ENCODE assay signal across 20 cellular contexts in genomic region chr6:169777896-169778295, GRCh38. TPM values are rescaled to one million over a fixed set of nuclear protein-coding genes. Genes with fewer than 3 reads are reported as not detected.
DNase-seq lines count a peak whose midpoint lies in the region; FAIRE-seq and TF ChIP-seq lines count a peak whose summit lies in the region.
"Had no signal": no experiment of that assay in that cellular context is flagged by ENCODE, and none has a peak within 500 bp of the region (broad histone marks: within the 10 kb centered on the region; RNA-seq: fewer than 3 reads in every experiment).

No MANE protein-coding gene starts in this region.

- no peak overlapping the region for H2AK5ac ChIP-seq in neuronal stem cell (ENCODE audit: low read depth, low read length)

- peak overlapping the region; percentile 30 for H2BK12ac ChIP-seq in neuronal stem cell (ENCODE audit: low read length)

- H3K79me2 ChIP-seq in mammary epithelial cell (ENCODE audit: insufficient read depth, low read length) (no peaks in the 10 kb centered on the region), endothelial cell of umbilical vein (ENCODE audit: control insufficient read depth, insufficient read depth, low read length) (no peaks in the 10 kb centered on the region)

- no peak overlapping the region for H2AFZ ChIP-seq in mammary epithelial cell (ENCODE audit: low read depth, low read length)
- no peak overlapping the region for H2AFZ ChIP-seq in endothelial cell of umbilical vein (ENCODE audit: low read depth, low read length)
- no peak overlapping the region for H2AFZ ChIP-seq in neuronal stem cell (ENCODE audit: low read length)
- H2AFZ ChIP-seq: GM23338 had no signal

- CTCF ChIA-PET in mammary epithelial cell (lab: Charles Lee; ENCODE audit: low non-redundant PET), result no interaction called here
- CTCF ChIA-PET in endothelial cell of umbilical vein (lab: Charles Lee), result no interaction called here
- CTCF ChIA-PET in activated CD4-positive, alpha-beta memory T cell treated with anti-CD3 and anti-CD28 coated beads for 36 hours (lab: Charles Lee), result interaction anchor here (1.3 kb wide), 1 partner anchor 12 kb away, joined by 5 read pairs; no protein-coding TSS in a partner anchor

- no peaks in the 10 kb centered on the region for H3K9me3 Mint-ChIP-seq in T-helper 2 cell treated with Interferon-gamma antibody and Interleukin-4, amounts not matched to agents 5 μg/mL and 100 μg/mL, for 36 hours
- no peaks in the 10 kb centered on the region for H3K9me3 Mint-ChIP-seq in activated CD4-positive, alpha-beta memory T cell treated with anti-CD3 and anti-CD28 coated beads for 36 hours
- H3K9me3 Mint-ChIP-seq: CD4-positive, alpha-beta memory T cell; GM23338 had no signal

- H3K27ac ChIP-seq in mammary epithelial cell (ENCODE audit: insufficient read depth, low read depth, low read length) (peak overlapping the region; percentile 65), breast epithelium (no peak overlapping the region), endothelial cell of umbilical vein (ENCODE audit: insufficient read depth, low read depth, low read length) (no peak overlapping the region), neuronal stem cell (replicated peaks; ENCODE audit: low read length) (no peak overlapping the region)
- H3K27ac ChIP-seq: BLaER1, HL-60 had no signal

- H3K4me1 Mint-ChIP-seq in T-helper 2 cell treated with Interferon-gamma antibody and Interleukin-4, amounts not matched to agents 5 μg/mL and 100 μg/mL, for 36 hours (ENCODE audit: low read depth), result no peaks in the 10 kb centered on the region
- H3K4me1 Mint-ChIP-seq in activated CD4-positive, alpha-beta memory T cell treated with anti-CD3 and anti-CD28 coated beads for 36 hours (ENCODE audit: low read depth), result no peaks in the 10 kb centered on the region
- H3K4me1 Mint-ChIP-seq: CD14-positive monocyte; CD4-positive, alpha-beta memory T cell had no signal

- H3K4me3 ChIP-seq in mammary epithelial cell (replicated peaks in 1 of 3; ENCODE audit: insufficient read depth in 1 of 3, low read depth in 2 of 3, low read length in 3 of 3) (no peak overlapping the region), breast epithelium (no peak overlapping the region), endothelial cell of umbilical vein (replicated peaks in 1 of 3; ENCODE audit: insufficient read depth in 1 of 3, low read depth in 1 of 3, low read length in 3 of 3) (no peak overlapping the region), neuronal stem cell (ENCODE audit: low read length in 2 of 2) (no peak overlapping the region)
- H3K4me3 ChIP-seq: BLaER1, GM23338 had no signal

- H3K4me2 ChIP-seq in mammary epithelial cell (ENCODE audit: insufficient read depth, low read depth, low read length) (peak overlapping the region; percentile 16), endothelial cell of umbilical vein (ENCODE audit: insufficient read depth, low read length) (no peak overlapping the region), neuronal stem cell (ENCODE audit: insufficient read depth, low read length, poor library complexity, severe bottlenecking) (no peak overlapping the region)
- H3K4me2 ChIP-seq: BLaER1, GM23338 had no signal

- no peak overlapping the region for H4K91ac ChIP-seq in neuronal stem cell (ENCODE audit: low read depth, low read length, poor library complexity)

- in situ Hi-C loops in mammary epithelial cell (cut with MboI; ENCODE audit: low sequenced_read_pairs in 2 of 2), result no loop called here

- 79% methylated on average over 8 of the region's 12 CpGs for WGBS in mammary epithelial cell (ENCODE audit: low coverage, missing lambda C conversion rate)
- no CpG with 5 or more reads among the region's 12 CpGs for WGBS in neuronal stem cell (ENCODE audit: extremely low coverage in 2 of 2, insufficient read length in 2 of 2, insufficient replicate concordance in 1 of 2), 2 donors

- H3K4me3 Mint-ChIP-seq in T-helper 2 cell treated with Interferon-gamma antibody and Interleukin-4, amounts not matched to agents 5 μg/mL and 100 μg/mL, for 36 hours, result no peak overlapping the region
- no peak overlapping the region for H3K4me3 Mint-ChIP-seq in activated CD4-positive, alpha-beta memory T cell treated with anti-CD3 and anti-CD28 coated beads for 36 hours
- H3K4me3 Mint-ChIP-seq: CD14-positive monocyte; CD4-positive, alpha-beta memory T cell; GM23338 had no signal

- TF ChIP-seq CTCF in mammary epithelial cell (conservative IDR thresholded peaks at IDR 0.05 in 1 of 2, IDR thresholded peaks at IDR 0.05 in 1 of 2; ENCODE audit: extremely low read depth in 1 of 2, insufficient read depth in 1 of 2, low read depth in 1 of 2, low read length in 2 of 2) (no peak), breast epithelium (IDR thresholded peaks at IDR 0.05) (no peak), endothelial cell of umbilical vein (IDR thresholded peaks at IDR 0.05; ENCODE audit: extremely low read depth in 1 of 2, insufficient read depth in 1 of 2, low read depth in 1 of 2, low read length in 2 of 2) (no peak)

- POLR2A ChIA-PET in endothelial cell of umbilical vein (lab: Charles Lee), result no interaction called here
- POLR2A ChIA-PET in activated CD4-positive, alpha-beta memory T cell treated with anti-CD3 and anti-CD28 coated beads for 36 hours (lab: Charles Lee), result no interaction called here

- H3K23ac ChIP-seq in neuronal stem cell (ENCODE audit: low read depth, low read length, poor library complexity), result no peak overlapping the region

- peaks cover 17% of the 10 kb centered on the region for H3K36me3 Mint-ChIP-seq in T-helper 2 cell treated with Interferon-gamma antibody and Interleukin-4, amounts not matched to agents 5 μg/mL and 100 μg/mL, for 36 hours (ENCODE audit: low read depth)
- H3K36me3 Mint-ChIP-seq in activated CD4-positive, alpha-beta memory T cell treated with anti-CD3 and anti-CD28 coated beads for 36 hours, result peaks cover 31% of the 10 kb centered on the region

- H3K9me1 ChIP-seq in endothelial cell of umbilical vein (replicated peaks; ENCODE audit: control insufficient read depth, extremely low read depth, insufficient read depth, low read length), result no peaks in the 10 kb centered on the region

- intact Hi-C loops in mammary epithelial cell (cut with micrococcal nuclease), result no loop called here
- intact Hi-C loops in breast epithelium (cut with DNase I; ENCODE audit: low total_unique reads), result no loop called here
- intact Hi-C loops in endothelial cell of umbilical vein (cut with micrococcal nuclease), result no loop called here
- intact Hi-C loops in activated CD4-positive, alpha-beta memory T cell treated with anti-CD3 and anti-CD28 coated beads for 36 hours (cut with micrococcal nuclease), result no loop called here

- no peak overlapping the region for H2BK5ac ChIP-seq in neuronal stem cell (ENCODE audit: low read length)

- no peak overlapping the region for H2BK120ac ChIP-seq in neuronal stem cell (ENCODE audit: low read depth, low read length)

- H3K18ac ChIP-seq in neuronal stem cell (ENCODE audit: low read length), result no peak overlapping the region

- H3K79me1 ChIP-seq in neuronal stem cell (ENCODE audit: low read depth, low read length), result peaks cover 4% of the 10 kb centered on the region

- H3K4me1 ChIP-seq in mammary epithelial cell (ENCODE audit: insufficient read depth, low read length) (peaks cover 16% of the 10 kb centered on the region), breast epithelium (no peaks in the 10 kb centered on the region), endothelial cell of umbilical vein (ENCODE audit: control insufficient read depth, extremely low read depth, insufficient read depth, low read length) (peaks cover 10% of the 10 kb centered on the region), neuronal stem cell (ENCODE audit: control insufficient read depth in 2 of 2, insufficient read depth in 1 of 2, low read depth in 1 of 2, low read length in 2 of 2) (no peaks in the 10 kb centered on the region)
- H3K4me1 ChIP-seq: BLaER1 had no signal

- no peak for DNase-seq in mammary epithelial cell
- no peak for DNase-seq in breast epithelium (ENCODE audit: low spot score in 2 of 2)
- no peak for DNase-seq in endothelial cell of umbilical vein (ENCODE audit: low read depth, low spot score)
- no peak for DNase-seq in neuronal stem cell (ENCODE audit: low spot score)
- no peak for DNase-seq in T-helper 2 cell treated with Interferon-gamma antibody and Interleukin-4, amounts not matched to agents 5 μg/mL and 100 μg/mL, for 36 hours (ENCODE audit: low spot score)
- DNase-seq in NOMO-1 treated with dmso at 0.1 percent for 144 hours (lab: John Stamatoyannopoulos, UW; ENCODE audit: unreplicated experiment), result no peak
- DNase-seq in activated CD4-positive, alpha-beta memory T cell treated with anti-CD3 and anti-CD28 coated beads for 36 hours, result no peak
- DNase-seq in SIG-M5 treated with dmso at 0.1 percent for 504 hours (lab: John Stamatoyannopoulos, UW; ENCODE audit: unreplicated experiment), result no peak
- DNase-seq: 8988T; CD4-positive, alpha-beta memory T cell; DMS153; DMS79; GDM1; HCEC 1CT had no signal

- FAIRE-seq in endothelial cell of umbilical vein (lab: Jason Lieb, UNC), result peak; percentile 18
- FAIRE-seq: H54, HTR-8/SVneo had no signal

- no peak overlapping the region for H3K4ac ChIP-seq in neuronal stem cell (ENCODE audit: low read length)

- peaks cover 5% of the 10 kb centered on the region for H3K36me3 ChIP-seq in mammary epithelial cell (ENCODE audit: insufficient read depth, low read length)
- H3K36me3 ChIP-seq in breast epithelium, result peaks cover 4% of the 10 kb centered on the region
- peaks cover 0 to 8% of the 10 kb centered on the region in 2 experiments for H3K36me3 ChIP-seq in endothelial cell of umbilical vein (ENCODE audit: control insufficient read depth in 2 of 2, extremely low read depth in 1 of 2, insufficient read depth in 2 of 2, low read length in 2 of 2)
- H3K36me3 ChIP-seq in neuronal stem cell (replicated peaks in 1 of 2; ENCODE audit: control insufficient read depth in 2 of 2, insufficient read depth in 2 of 2, low read length in 2 of 2), result peaks cover 7 to 66% of the 10 kb centered on the region in 2 donors

- H3K9ac ChIP-seq in mammary epithelial cell (ENCODE audit: insufficient read depth, low read length) (no peak overlapping the region), endothelial cell of umbilical vein (replicated peaks; ENCODE audit: extremely low read depth, insufficient read depth, low read length) (no peak overlapping the region), neuronal stem cell (ENCODE audit: low read depth, low read length, poor library complexity) (no peak overlapping the region)
- H3K9ac ChIP-seq: BLaER1 had no signal

- no peak overlapping the region for H4K8ac ChIP-seq in neuronal stem cell (ENCODE audit: low read depth, low read length)

- H3K27me3 ChIP-seq in mammary epithelial cell (ENCODE audit: insufficient read depth, low read length), result no peaks in the 10 kb centered on the region
- H3K27me3 ChIP-seq in breast epithelium, result no peaks in the 10 kb centered on the region
- no peaks in the 10 kb centered on the region for H3K27me3 ChIP-seq in endothelial cell of umbilical vein (ENCODE audit: control insufficient read depth in 2 of 2, insufficient read depth in 2 of 2, low read length in 2 of 2)
- H3K27me3 ChIP-seq in neuronal stem cell (ENCODE audit: control insufficient read depth in 3 of 3, insufficient read depth in 3 of 3, low read depth in 1 of 3, low read length in 3 of 3), result no peaks in the 10 kb centered on the region
- H3K27me3 ChIP-seq: BLaER1 had no signal

- BruUV-seq in mammary epithelial cell (replicated peaks; lab: Mats Ljungman, UMichigan) (no TSS peak), endothelial cell of umbilical vein (replicated peaks; lab: Mats Ljungman, UMichigan) (no TSS peak)

- H4K20me1 ChIP-seq in mammary epithelial cell (ENCODE audit: insufficient read depth, low read length) (no peaks in the 10 kb centered on the region), endothelial cell of umbilical vein (replicated peaks; ENCODE audit: control insufficient read depth, extremely low read depth, insufficient read depth, low read length) (no peaks in the 10 kb centered on the region)
- H4K20me1 ChIP-seq: BLaER1 had no signal

- dilution Hi-C loops in mammary epithelial cell (cut with HindIII; ENCODE audit: low sequenced_read_pairs) (no loop called here), endothelial cell of umbilical vein (cut with MboI; ENCODE audit: extremely low pct_ligation_motif_present, low sequenced_read_pairs) (no loop called here)

- H3K27ac Mint-ChIP-seq in T-helper 2 cell treated with Interferon-gamma antibody and Interleukin-4, amounts not matched to agents 5 μg/mL and 100 μg/mL, for 36 hours, result no peak overlapping the region
- H3K27ac Mint-ChIP-seq in activated CD4-positive, alpha-beta memory T cell treated with anti-CD3 and anti-CD28 coated beads for 36 hours, result no peak overlapping the region
- H3K27ac Mint-ChIP-seq: GM23338 had no signal

- H3K9me3 ChIP-seq in mammary epithelial cell (replicated peaks; ENCODE audit: insufficient read depth, low read length) (no peaks in the 10 kb centered on the region), breast epithelium (no peaks in the 10 kb centered on the region), endothelial cell of umbilical vein (replicated peaks; ENCODE audit: control insufficient read depth, insufficient read depth, low read length) (no peaks in the 10 kb centered on the region), neuronal stem cell (replicated peaks in 1 of 2; ENCODE audit: control insufficient read depth in 2 of 2, insufficient read depth in 1 of 2, low read depth in 1 of 2, low read length in 2 of 2) (peaks cover 0 to 4% of the 10 kb centered on the region in 2 donors)

- H2BK15ac ChIP-seq in neuronal stem cell (ENCODE audit: low read length), result no peak overlapping the region

- no peak overlapping the region for H3K14ac ChIP-seq in neuronal stem cell (ENCODE audit: low read length)

- TF ChIP-seq POLR2A in breast epithelium (IDR thresholded peaks at IDR 0.05) (no peak), endothelial cell of umbilical vein (IDR thresholded peaks at IDR 0.05; ENCODE audit: low read depth, low read length) (no peak)

- H3K27me3 Mint-ChIP-seq in T-helper 2 cell treated with Interferon-gamma antibody and Interleukin-4, amounts not matched to agents 5 μg/mL and 100 μg/mL, for 36 hours (ENCODE audit: low read depth), result no peaks in the 10 kb centered on the region
- H3K27me3 Mint-ChIP-seq in activated CD4-positive, alpha-beta memory T cell treated with anti-CD3 and anti-CD28 coated beads for 36 hours, result no peaks in the 10 kb centered on the region
- H3K27me3 Mint-ChIP-seq: CD4-positive, alpha-beta memory T cell had no signal

RNA-seq across cellular contexts. Expression of gene ERMARD, which starts 26.5 kb away (rescaled TPM):
- total RNA-seq in mammary epithelial cell (10 to 100 TPM; 19.2 to 32.4 TPM), breast epithelium (10 to 100 TPM; 20.6 to 31.0 (median 27.7) TPM), endothelial cell of umbilical vein (18.8 and 23.8 TPM in 2 replicates)
- polyA plus RNA-seq in mammary epithelial cell (22.4 TPM), endothelial cell of umbilical vein (33.7 and 36.4 TPM in 2 replicates)
- polyA minus RNA-seq in mammary epithelial cell (1.7 TPM), endothelial cell of umbilical vein (26.3 and 31.9 TPM in 2 replicates)
- 18.9 and 24.0 TPM in 2 replicates for polyA plus RNA-seq in endothelial cell of umbilical vein (2011; cell fraction: cytosol; rRNA removed)
- 91.4 and 99.9 TPM in 2 replicates for polyA plus RNA-seq in endothelial cell of umbilical vein (2011; cell fraction: nucleus; rRNA removed)
- polyA plus RNA-seq in endothelial cell of umbilical vein (2012), result 10.8 and 21.9 TPM in 2 replicates
- 6.5 TPM for polyA minus RNA-seq in endothelial cell of umbilical vein (2011; cell fraction: cytosol; rRNA and poly(A)+ RNA removed)
- polyA minus RNA-seq in endothelial cell of umbilical vein (2011; cell fraction: nucleus; rRNA and poly(A)+ RNA removed), result 16.2 and 27.2 TPM in 2 replicates
- 10.1 TPM for polyA plus RNA-seq in neuronal stem cell (2013, experiment 1 of 2)
- 9.4 TPM for polyA plus RNA-seq in neuronal stem cell (2013, experiment 2 of 2)
- 10 to 100 TPM; 23.9 to 24.6 TPM for total RNA-seq in activated CD4-positive, alpha-beta memory T cell treated with anti-CD3 and anti-CD28 coated beads for 36 hours

RNA-seq across cellular contexts. Expression of gene DYNLT2, which starts 26.5 kb away (rescaled TPM):
- under 1 TPM; 0.67 to 0.80 TPM for total RNA-seq in mammary epithelial cell
- 0.17 TPM for polyA plus RNA-seq in mammary epithelial cell
- polyA minus RNA-seq in mammary epithelial cell, result not detected
- 1 to 10 TPM; 1.9 to 2.6 (median 2.3) TPM for total RNA-seq in breast epithelium
- 0.88 and 1.5 TPM in 2 replicates for total RNA-seq in endothelial cell of umbilical vein
- 0.21 and 0.39 TPM in 2 replicates for polyA plus RNA-seq in endothelial cell of umbilical vein
- polyA plus RNA-seq in endothelial cell of umbilical vein (2011; cell fraction: cytosol; rRNA removed), result 0.36 and 0.38 TPM in 2 replicates
- polyA plus RNA-seq in endothelial cell of umbilical vein (2011; cell fraction: nucleus; rRNA removed), result 0.91 and 2.7 TPM in 2 replicates
- 0.31 and 0.79 TPM in 2 replicates for polyA plus RNA-seq in endothelial cell of umbilical vein (2012)
- polyA minus RNA-seq in endothelial cell of umbilical vein, result 0.34 and 0.53 TPM in 2 replicates
- not detected for polyA minus RNA-seq in endothelial cell of umbilical vein (2011; cell fraction: cytosol; rRNA and poly(A)+ RNA removed)
- 1.3 and 1.6 TPM in 2 replicates for polyA minus RNA-seq in endothelial cell of umbilical vein (2011; cell fraction: nucleus; rRNA and poly(A)+ RNA removed)
- 2.6 TPM for polyA plus RNA-seq in neuronal stem cell (2013, experiment 1 of 2)
- polyA plus RNA-seq in neuronal stem cell (2013, experiment 2 of 2), result 2.7 TPM
- total RNA-seq in activated CD4-positive, alpha-beta memory T cell treated with anti-CD3 and anti-CD28 coated beads for 36 hours, result 1 to 10 TPM; 2.0 to 2.1 TPM

RNA-seq across cellular contexts. Expression of gene PHF10, which starts 53.6 kb away (rescaled TPM):
- total RNA-seq in mammary epithelial cell (10 to 100 TPM; 11.3 to 25.4 TPM), breast epithelium (10 to 100 TPM; 50.1 to 79.2 (median 61.6) TPM), endothelial cell of umbilical vein (62.4 and 62.6 TPM in 2 replicates)
- polyA plus RNA-seq in mammary epithelial cell (13.5 TPM), endothelial cell of umbilical vein (16.3 and 19.1 TPM in 2 replicates)
- polyA minus RNA-seq in mammary epithelial cell (6.7 TPM), endothelial cell of umbilical vein (18.7 and 21.0 TPM in 2 replicates)
- 31.6 and 32.6 TPM in 2 replicates for polyA plus RNA-seq in endothelial cell of umbilical vein (2011; cell fraction: cytosol; rRNA removed)
- polyA plus RNA-seq in endothelial cell of umbilical vein (2011; cell fraction: nucleus; rRNA removed), result 73.6 and 98.4 TPM in 2 replicates
- 29.6 and 42.4 TPM in 2 replicates for polyA plus RNA-seq in endothelial cell of umbilical vein (2012)
- polyA minus RNA-seq in endothelial cell of umbilical vein (2011; cell fraction: cytosol; rRNA and poly(A)+ RNA removed), result 19.0 TPM
- 39.4 and 75.5 TPM in 2 replicates for polyA minus RNA-seq in endothelial cell of umbilical vein (2011; cell fraction: nucleus; rRNA and poly(A)+ RNA removed)
- 32.9 TPM for polyA plus RNA-seq in neuronal stem cell (2013, experiment 1 of 2)
- 33.7 TPM for polyA plus RNA-seq in neuronal stem cell (2013, experiment 2 of 2)
- total RNA-seq in activated CD4-positive, alpha-beta memory T cell treated with anti-CD3 and anti-CD28 coated beads for 36 hours, result 10 to 100 TPM; 75.5 to 77.9 TPM
